ENCODE assay signal across 15 cellular contexts in the genomic region with DNA sequence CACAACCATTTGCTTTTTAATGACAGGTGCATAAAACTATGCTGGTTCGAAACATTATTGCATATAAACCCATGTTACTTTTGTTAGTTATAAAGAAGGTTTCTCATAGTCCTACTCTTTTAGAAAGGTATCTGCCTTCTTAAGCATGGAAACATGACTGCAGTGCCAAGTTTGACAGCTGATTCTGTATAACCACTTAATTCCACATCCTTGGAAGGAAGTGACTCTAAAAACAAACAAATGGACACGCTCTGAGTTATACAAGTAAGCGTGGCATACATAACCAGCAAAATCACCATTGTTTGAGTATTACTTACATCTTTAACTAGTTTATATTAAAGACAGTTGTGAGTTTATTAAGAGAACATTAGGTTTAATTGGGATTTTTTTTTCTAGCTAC.
DNase-seq lines count a peak whose midpoint lies in the region; ATAC-seq and TF ChIP-seq lines count a peak whose summit lies in the region.
"Had no signal": no experiment of that assay in that cellular context is flagged by ENCODE, and none has a peak within 500 bp of the region (broad histone marks: within the 10 kb centered on the region; RNA-seq: fewer than 3 reads in every experiment).

No MANE protein-coding gene starts in this region.

- intact Hi-C loops in left lung (cut with DNase I), result no loop called here

- H3K27ac ChIP-seq in left lung, result no peak overlapping the region
- no peak overlapping the region for H3K27ac ChIP-seq in tibial nerve
- no peak overlapping the region for H3K27ac ChIP-seq in right atrium auricular region
- H3K27ac ChIP-seq: A549, SK-N-MC had no signal

- 83 to 92% methylated on average over 3 of the region's 3 CpGs for WGBS in tibial nerve, 2 donors

- no peak overlapping the region for H3K4me3 Mint-ChIP-seq in activated T-helper 17 cell treated with anti-CD3 and anti-CD28 coated beads, Interleukin-2, amount 50 U/mL, for 72 hours
- H3K4me3 Mint-ChIP-seq: H9, IgD-negative memory B cell had no signal

- H3K9me3 ChIP-seq in left lung (no peaks in the 10 kb centered on the region), tibial nerve (no peaks in the 10 kb centered on the region), right atrium auricular region (no peaks in the 10 kb centered on the region)
- H3K9me3 ChIP-seq: A549 had no signal

- peak; percentile 67 for ATAC-seq in left lung
- no peak for ATAC-seq in activated T-helper 17 cell treated with anti-CD3 and anti-CD28 coated beads, Interleukin-2, amount 50 U/mL, for 72 hours (replicated peaks)
- ATAC-seq: A549 had no signal

- TF ChIP-seq CTCF in LNCaP clone FGC (IDR thresholded peaks at IDR 0.05; ENCODE audit: control insufficient read depth, extremely low read depth, insufficient read depth) (no peak), left lung (IDR thresholded peaks at IDR 0.05) (no peak), tibial nerve (IDR thresholded peaks at IDR 0.05) (no peak), right atrium auricular region (IDR thresholded peaks at IDR 0.05) (no peak)

- H3K36me3 Mint-ChIP-seq in activated T-helper 17 cell treated with anti-CD3 and anti-CD28 coated beads, Interleukin-2, amount 50 U/mL, for 72 hours (ENCODE audit: low read depth), result no peaks in the 10 kb centered on the region

- no peaks in the 10 kb centered on the region for H3K27me3 Mint-ChIP-seq in activated T-helper 17 cell treated with anti-CD3 and anti-CD28 coated beads, Interleukin-2, amount 50 U/mL, for 72 hours
- H3K27me3 Mint-ChIP-seq: IgD-negative memory B cell had no signal

- H3K4me1 ChIP-seq in left lung (peaks cover 8 to 11% of the 10 kb centered on the region in 2 donors), tibial nerve (peaks cover 0 to 22% (median 5%) of the 10 kb centered on the region in 4 donors), right atrium auricular region (peaks cover 0 to 27% of the 10 kb centered on the region in 2 donors)

- H3K36me3 ChIP-seq in left lung (no peaks in the 10 kb centered on the region), tibial nerve (no peaks in the 10 kb centered on the region), right atrium auricular region (no peaks in the 10 kb centered on the region)

- H3K27ac Mint-ChIP-seq in activated T-helper 17 cell treated with anti-CD3 and anti-CD28 coated beads, Interleukin-2, amount 50 U/mL, for 72 hours, result no peak overlapping the region
- H3K27ac Mint-ChIP-seq: H9, IgD-negative memory B cell had no signal

- no peaks in the 10 kb centered on the region for H3K4me1 Mint-ChIP-seq in activated T-helper 17 cell treated with anti-CD3 and anti-CD28 coated beads, Interleukin-2, amount 50 U/mL, for 72 hours
- H3K4me1 Mint-ChIP-seq: IgD-negative memory B cell had no signal

- peak; percentile 4 for DNase-seq in DMS79 (lab: John Stamatoyannopoulos, UW)
- peak; percentile 46 for DNase-seq in LNCaP clone FGC (ENCODE audit: low read depth)
- DNase-seq in dermis blood vessel endothelial cell, result peak; percentile 94
- no peak for DNase-seq in left lung
- DNase-seq in tibial nerve (ENCODE audit: low spot score in 2 of 2), result no peak
- DNase-seq in stimulated activated CD4-positive, alpha-beta T cell treated with anti-CD3 and anti-CD28 coated beads, Interleukin-2, amount 100 ng/mL, for 24 hours, result no peak
- DNase-seq in right atrium auricular region (ENCODE audit: low spot score), result no peak
- DNase-seq: Calu3, EL, H9, NCI-H774 had no signal

- no peaks in the 10 kb centered on the region for H3K9me3 Mint-ChIP-seq in activated T-helper 17 cell treated with anti-CD3 and anti-CD28 coated beads, Interleukin-2, amount 50 U/mL, for 72 hours
- H3K9me3 Mint-ChIP-seq: H9, IgD-negative memory B cell had no signal

- TF ChIP-seq EP300 in tibial nerve (IDR thresholded peaks at IDR 0.05), result no peak

- H3K4me3 ChIP-seq in LNCaP clone FGC (ENCODE audit: low read depth, low read length) (no peak overlapping the region), left lung (no peak overlapping the region), tibial nerve (no peak overlapping the region), right atrium auricular region (no peak overlapping the region)
- H3K4me3 ChIP-seq: A549, SK-N-MC had no signal

- TF ChIP-seq POLR2A in tibial nerve (IDR thresholded peaks at IDR 0.05), result no peak

- H3K27me3 ChIP-seq in left lung, result no peaks in the 10 kb centered on the region
- no peaks in the 10 kb centered on the region for H3K27me3 ChIP-seq in tibial nerve
- no peaks in the 10 kb centered on the region for H3K27me3 ChIP-seq in right atrium auricular region

Comparison
In these comparisons a context has a peak if more than half of its experiments do, and no peak if none do; other contexts are left out.
1. DNase-seq: peak in DMS79 (single experiment), LNCaP clone FGC (single experiment) and dermis blood vessel endothelial cell (single experiment); none in left lung (0 of 2), tibial nerve (0 of 2), stimulated activated CD4-positive, alpha-beta T cell treated with anti-CD3 and anti-CD28 coated beads, Interleukin-2, amount 100 ng/mL, for 24 hours (0 of 2) and right atrium auricular region (single experiment).